Comparison of ENCODE assay signal across 16 cellular contexts in the genomic region with DNA sequence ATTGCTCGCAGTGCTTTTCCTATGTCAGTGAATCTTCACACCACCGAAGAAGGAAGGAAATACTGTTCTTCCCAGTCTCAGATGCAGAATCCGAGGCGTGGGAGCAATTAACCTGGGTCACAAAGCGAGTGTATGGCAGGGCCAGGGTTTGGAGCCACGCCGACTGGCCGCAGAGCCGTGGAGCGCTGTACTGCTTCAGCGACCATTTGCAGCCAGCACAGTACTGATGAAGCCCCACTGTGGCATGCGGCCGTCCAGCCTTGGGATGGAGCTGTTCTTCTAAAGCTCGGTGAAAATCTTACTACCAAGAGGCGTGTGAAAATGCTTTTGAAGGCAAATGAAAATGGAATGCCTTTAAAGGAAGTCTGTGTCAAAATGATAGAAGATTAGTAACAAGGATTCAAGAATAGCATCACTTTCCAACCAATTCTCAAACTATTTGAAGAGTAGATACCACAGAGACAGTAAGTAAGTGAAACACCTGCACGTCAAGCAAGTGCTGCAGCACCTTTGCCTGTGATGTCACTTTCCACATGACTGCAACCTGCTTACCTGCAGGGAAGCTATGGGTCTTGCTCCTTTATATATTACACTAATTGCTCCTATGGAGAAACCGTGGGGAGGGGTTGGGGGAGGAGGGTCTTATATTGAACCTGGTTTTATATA. TPM values are rescaled to one million over a fixed set of nuclear protein-coding genes. Genes with fewer than 3 reads are reported as not detected.
A peak's percentile ranks its signal among the peaks of the same experiment; 100 is the strongest.
DNase-seq lines count a peak whose midpoint lies in the region; ATAC-seq and TF ChIP-seq lines count a peak whose summit lies in the region.
"Had no signal": no experiment of that assay in that cellular context is flagged by ENCODE, and none has a peak within 500 bp of the region (broad histone marks: within the 10 kb centered on the region; RNA-seq: fewer than 3 reads in every experiment).

No MANE protein-coding gene starts in this region.

- H3K9me2 ChIP-seq in PC-9 (ENCODE audit: insufficient read depth) = no peaks in the 10 kb centered on the region
- H3K9me2 ChIP-seq: SK-N-SH had no signal

- H3K9me3 Mint-ChIP-seq in activated naive CD4-positive, alpha-beta T cell treated with anti-CD3 and anti-CD28 coated beads, Interleukin-2, amount 50 U/mL, for 24 hours = no peaks in the 10 kb centered on the region
- no peaks in the 10 kb centered on the region for H3K9me3 Mint-ChIP-seq in effector memory CD8-positive, alpha-beta T cell

- H2AFZ ChIP-seq in PC-9 = no peak overlapping the region

- no peaks in the 10 kb centered on the region for H3K9me3 ChIP-seq in PC-9 (ENCODE audit: insufficient read depth, low read depth)
- H3K9me3 ChIP-seq in sigmoid colon = no peaks in the 10 kb centered on the region
- H3K9me3 ChIP-seq: pancreas, SK-N-SH, transverse colon had no signal

- H3K4me1 Mint-ChIP-seq in activated naive CD4-positive, alpha-beta T cell treated with anti-CD3 and anti-CD28 coated beads, Interleukin-2, amount 50 U/mL, for 24 hours = peaks cover 76% of the 10 kb centered on the region
- H3K4me1 Mint-ChIP-seq in effector memory CD8-positive, alpha-beta T cell (ENCODE audit: low read depth in 2 of 2) = peaks cover 44 to 49% of the 10 kb centered on the region in 2 donors

- H3K4me3 ChIP-seq in PC-9 (no peak overlapping the region), sigmoid colon (no peak overlapping the region)
- H3K4me3 ChIP-seq: cardiac muscle cell, transverse colon had no signal

- no peak for DNase-seq in activated naive CD4-positive, alpha-beta T cell (lab: John Stamatoyannopoulos, UW)
- no peak for DNase-seq in PC-9
- no peak for DNase-seq in effector memory CD8-positive, alpha-beta T cell
- peak; percentile 48 for DNase-seq in sigmoid colon
- DNase-seq in DMS 273 (lab: John Stamatoyannopoulos, UW; ENCODE audit: unreplicated experiment) = no peak
- DNase-seq in HK-2 (ENCODE audit: unreplicated experiment) = no peak
- DNase-seq: activated CD4-positive, CD25-positive, alpha-beta regulatory T cell; activated gamma-delta T cell; NCI-H1092; NCI-H2227 treated with DMSO at 0.1 percent for 48 hours; SK-N-SH; transverse colon had no signal

- H3K27ac Mint-ChIP-seq in activated naive CD4-positive, alpha-beta T cell treated with anti-CD3 and anti-CD28 coated beads, Interleukin-2, amount 50 U/mL, for 24 hours = peak overlapping the region; percentile 68
- peak overlapping the region; percentile 89 to 96 for H3K27ac Mint-ChIP-seq in effector memory CD8-positive, alpha-beta T cell

- H3K4me1 ChIP-seq in PC-9 (replicated peaks; ENCODE audit: insufficient read depth) (peaks cover 38% of the 10 kb centered on the region), sigmoid colon (peaks cover 0 to 83% (median 62%) of the 10 kb centered on the region in 4 donors)

- ATAC-seq in effector memory CD8-positive, alpha-beta T cell (replicated peaks) = no peak
- no peak for ATAC-seq in HG03571 (IDR thresholded peaks at IDR 0.05; ENCODE audit: unreplicated experiment)

- peaks cover 5% of the 10 kb centered on the region for H3K36me3 Mint-ChIP-seq in activated naive CD4-positive, alpha-beta T cell treated with anti-CD3 and anti-CD28 coated beads, Interleukin-2, amount 50 U/mL, for 24 hours
- H3K36me3 Mint-ChIP-seq in effector memory CD8-positive, alpha-beta T cell (ENCODE audit: insufficient read depth) = peaks cover 38% of the 10 kb centered on the region

- peaks cover 35% of the 10 kb centered on the region for H4K20me1 ChIP-seq in PC-9 (ENCODE audit: insufficient read depth)

- POLR2A ChIA-PET in PC-9 (lab: Charles Lee; ENCODE audit: unreplicated experiment) = no interaction called here

- no peaks in the 10 kb centered on the region; the same call in 1 of the 2 replicates for H3F3A ChIP-seq in PC-9 (ENCODE audit: insufficient read depth, low read depth)

- no peak for TF ChIP-seq EP300 in sigmoid colon (IDR thresholded peaks at IDR 0.05)

- TF ChIP-seq CTCF in PC-9 (conservative IDR thresholded peaks at IDR 0.05) (no peak), sigmoid colon (IDR thresholded peaks at IDR 0.05) (no peak)

- BruUV-seq in PC-9 (replicated peaks; lab: Mats Ljungman, UMichigan) = no TSS peak

- H3K27ac ChIP-seq in PC-9 (no peak overlapping the region), sigmoid colon (no peak overlapping the region)
- H3K27ac ChIP-seq: cardiac muscle cell, transverse colon had no signal

- H3K79me2 ChIP-seq in PC-9 (ENCODE audit: low read depth) = peaks cover 87% of the 10 kb centered on the region

- H3K4me3 Mint-ChIP-seq in activated naive CD4-positive, alpha-beta T cell treated with anti-CD3 and anti-CD28 coated beads, Interleukin-2, amount 50 U/mL, for 24 hours = peak overlapping the region; percentile 72
- peak overlapping the region; percentile 19 to 73 for H3K4me3 Mint-ChIP-seq in effector memory CD8-positive, alpha-beta T cell

- H3K27me3 ChIP-seq in PC-9 (ENCODE audit: insufficient read depth, low read depth) = no peaks in the 10 kb centered on the region
- no peaks in the 10 kb centered on the region for H3K27me3 ChIP-seq in sigmoid colon
- H3K27me3 ChIP-seq: cardiac muscle cell, pancreas, transverse colon had no signal

- H3K36me3 ChIP-seq in PC-9 (ENCODE audit: low read depth) (no peaks in the 10 kb centered on the region), sigmoid colon (no peaks in the 10 kb centered on the region)
- H3K36me3 ChIP-seq: transverse colon had no signal

- peak overlapping the region; percentile 26 for H3K4me2 ChIP-seq in PC-9
- H3K4me2 ChIP-seq: SK-N-SH had no signal

- CTCF ChIA-PET in PC-9 (lab: Charles Lee) = no interaction called here

- no peaks in the 10 kb centered on the region for H3K27me3 Mint-ChIP-seq in activated naive CD4-positive, alpha-beta T cell treated with anti-CD3 and anti-CD28 coated beads, Interleukin-2, amount 50 U/mL, for 24 hours
- H3K27me3 Mint-ChIP-seq in effector memory CD8-positive, alpha-beta T cell = no peaks in the 10 kb centered on the region

- intact Hi-C loops in PC-9 (cut with micrococcal nuclease; ENCODE audit: unreplicated experiment) = no loop called here
- intact Hi-C loops in sigmoid colon (cut with DNase I) = no loop called here

- TF ChIP-seq POLR2A in sigmoid colon (IDR thresholded peaks at IDR 0.05) = no peak

- WGBS in sigmoid colon, 2 donors = 81 to 87% methylated on average over 17 of the region's 17 CpGs

RNA-seq across cellular contexts. Expression of a gene that starts 4.9 kb away (rescaled TPM):
- total RNA-seq in PC-9 (2021) (23.5 TPM in 2 replicates), sigmoid colon (10 to 100 TPM; 22.7 to 44.0 (median 34.6) TPM)
- 10 to 100 TPM; 18.4 to 23.8 (median 22.8) TPM for polyA plus RNA-seq in sigmoid colon
